In genomic region chr20:35454881-35455609, GRCh38 we compare ENCODE assay signal across 8 cellular contexts. TPM values are rescaled to one million over a fixed set of nuclear protein-coding genes. Genes with fewer than 3 reads are reported as not detected.
DNase-seq lines count a peak whose midpoint lies in the region; ATAC-seq and TF ChIP-seq lines count a peak whose summit lies in the region.

A gene with protein sequence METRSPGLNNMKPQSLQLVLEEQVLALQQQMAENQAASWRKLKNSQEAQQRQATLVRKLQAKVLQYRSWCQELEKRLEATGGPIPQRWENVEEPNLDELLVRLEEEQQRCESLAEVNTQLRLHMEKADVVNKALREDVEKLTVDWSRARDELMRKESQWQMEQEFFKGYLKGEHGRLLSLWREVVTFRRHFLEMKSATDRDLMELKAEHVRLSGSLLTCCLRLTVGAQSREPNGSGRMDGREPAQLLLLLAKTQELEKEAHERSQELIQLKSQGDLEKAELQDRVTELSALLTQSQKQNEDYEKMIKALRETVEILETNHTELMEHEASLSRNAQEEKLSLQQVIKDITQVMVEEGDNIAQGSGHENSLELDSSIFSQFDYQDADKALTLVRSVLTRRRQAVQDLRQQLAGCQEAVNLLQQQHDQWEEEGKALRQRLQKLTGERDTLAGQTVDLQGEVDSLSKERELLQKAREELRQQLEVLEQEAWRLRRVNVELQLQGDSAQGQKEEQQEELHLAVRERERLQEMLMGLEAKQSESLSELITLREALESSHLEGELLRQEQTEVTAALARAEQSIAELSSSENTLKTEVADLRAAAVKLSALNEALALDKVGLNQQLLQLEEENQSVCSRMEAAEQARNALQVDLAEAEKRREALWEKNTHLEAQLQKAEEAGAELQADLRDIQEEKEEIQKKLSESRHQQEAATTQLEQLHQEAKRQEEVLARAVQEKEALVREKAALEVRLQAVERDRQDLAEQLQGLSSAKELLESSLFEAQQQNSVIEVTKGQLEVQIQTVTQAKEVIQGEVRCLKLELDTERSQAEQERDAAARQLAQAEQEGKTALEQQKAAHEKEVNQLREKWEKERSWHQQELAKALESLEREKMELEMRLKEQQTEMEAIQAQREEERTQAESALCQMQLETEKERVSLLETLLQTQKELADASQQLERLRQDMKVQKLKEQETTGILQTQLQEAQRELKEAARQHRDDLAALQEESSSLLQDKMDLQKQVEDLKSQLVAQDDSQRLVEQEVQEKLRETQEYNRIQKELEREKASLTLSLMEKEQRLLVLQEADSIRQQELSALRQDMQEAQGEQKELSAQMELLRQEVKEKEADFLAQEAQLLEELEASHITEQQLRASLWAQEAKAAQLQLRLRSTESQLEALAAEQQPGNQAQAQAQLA (N-terminal part only) (plus strand): TSS chr20:35455598. CDS start chr20:35462368, 6,770 bp downstream.

- H3K27me3 Mint-ChIP-seq in endothelial cell (ENCODE audit: unreplicated experiment) (peaks cover 12% of the 10 kb centered on the region), mesothelial cell of epicardium (ENCODE audit: low read depth) (no peaks in the 10 kb centered on the region)

- peaks cover 6% of the 10 kb centered on the region for H3K4me1 Mint-ChIP-seq in endothelial cell (ENCODE audit: unreplicated experiment)
- peaks cover 39% of the 10 kb centered on the region for H3K4me1 Mint-ChIP-seq in mesothelial cell of epicardium

- ATAC-seq in GM21528 (IDR thresholded peaks at IDR 0.05; ENCODE audit: low FRiP score, unreplicated experiment) = peak; percentile 89

- H3K9me3 ChIP-seq in OCI-LY3 (ENCODE audit: insufficient read depth, low read length) = no peaks in the 10 kb centered on the region

- peak within 1 kb of the TSS; percentile 77 for H3K27ac ChIP-seq in OCI-LY3 (ENCODE audit: low read length)

- H3K4me3 Mint-ChIP-seq in endothelial cell (ENCODE audit: unreplicated experiment) = peak within 1 kb of the TSS; percentile 96
- H3K4me3 Mint-ChIP-seq in mesothelial cell of epicardium = peak within 1 kb of the TSS; percentile 91

- H3K79me2 ChIP-seq in OCI-LY3 (ENCODE audit: low read length) = peaks cover 13% of the 10 kb centered on the region

- peak within 1 kb of the TSS; percentile 77 for H3K4me3 ChIP-seq in OCI-LY3 (ENCODE audit: low read length)

- H3K27ac Mint-ChIP-seq in endothelial cell (ENCODE audit: unreplicated experiment) (peak within 1 kb of the TSS; percentile 98), mesothelial cell of epicardium (peak within 1 kb of the TSS; percentile 100)

- H4K20me1 ChIP-seq in OCI-LY3 (ENCODE audit: insufficient read depth, low read length) = no peaks in the 10 kb centered on the region

- H3K9ac ChIP-seq in OCI-LY3 (ENCODE audit: low read length) = peak within 1 kb of the TSS; percentile 88

- no peaks in the 10 kb centered on the region for H3K9me3 Mint-ChIP-seq in endothelial cell (ENCODE audit: unreplicated experiment)
- H3K9me3 Mint-ChIP-seq in mesothelial cell of epicardium = no peaks in the 10 kb centered on the region

- H3K4me1 ChIP-seq in OCI-LY3 (ENCODE audit: low read length) = peaks cover 6% of the 10 kb centered on the region; the same call in 1 of the 2 replicates

- DNase-seq in DMS 273 (lab: John Stamatoyannopoulos, UW; ENCODE audit: unreplicated experiment) (peak; percentile 98), HuH-7.5 (ENCODE audit: low spot score) (peak; percentile 88), endothelial cell (ENCODE audit: low spot score) (peak; percentile 95), mesothelial cell of epicardium (ENCODE audit: low spot score in 2 of 2, unreplicated experiment in 2 of 2) (peak; percentile 92 to 94)
- DNase-seq in activated CD8-positive, alpha-beta memory T cell treated with anti-CD3 and anti-CD28 coated beads, Interleukin-2, amount 50 U/mL, for 48 hours = peak; percentile 97
- peak; percentile 87 to 88 for DNase-seq in stimulated activated CD8-positive, alpha-beta memory T cell treated with anti-CD3 and anti-CD28 coated beads, Interleukin-15, amount 100 ng/mL, for 4 hours (ENCODE audit: low read depth in 2 of 2)

- H3K36me3 ChIP-seq in OCI-LY3 (replicated peaks; ENCODE audit: low read depth, low read length) = peaks cover 2% of the 10 kb centered on the region

- no peak for TF ChIP-seq CTCF in OCI-LY3 (IDR thresholded peaks at IDR 0.05; ENCODE audit: low read depth, low read length)
- TF ChIP-seq CTCF in endothelial cell (IDR thresholded peaks at IDR 0.05; ENCODE audit: unreplicated experiment) = no peak
- no peak for TF ChIP-seq CTCF in mesothelial cell of epicardium (IDR thresholded peaks at IDR 0.05; ENCODE audit: unreplicated experiment)

- no peaks in the 10 kb centered on the region for H3K27me3 ChIP-seq in OCI-LY3 (ENCODE audit: low read depth, low read length)

- H3K36me3 Mint-ChIP-seq in endothelial cell (ENCODE audit: low read depth, unreplicated experiment) (no peaks in the 10 kb centered on the region), mesothelial cell of epicardium (peaks cover 2% of the 10 kb centered on the region)

- peak within 1 kb of the TSS; percentile 90 for H2AFZ ChIP-seq in OCI-LY3 (ENCODE audit: low read depth, low read length)

- H3K4me2 ChIP-seq in OCI-LY3 (ENCODE audit: low read length) = peak within 1 kb of the TSS; percentile 76

RNA-seq across cellular contexts. Expression of the gene that starts here (rescaled TPM):
- total RNA-seq in endothelial cell (ENCODE audit: unreplicated experiment) (30.7 TPM), mesothelial cell of epicardium (65.5 to 69.6 TPM (median 68.4 TPM) in 3 replicates)

Comparison
In these comparisons a context has a peak if more than half of its experiments do, and no peak if none do; other contexts are left out.
1. Peak in every context shown above with its lines: DNase-seq, ATAC-seq, H3K4me3 ChIP-seq and H3K27ac ChIP-seq.